14 cellular contexts compared by ENCODE assay signal in the genomic region with DNA sequence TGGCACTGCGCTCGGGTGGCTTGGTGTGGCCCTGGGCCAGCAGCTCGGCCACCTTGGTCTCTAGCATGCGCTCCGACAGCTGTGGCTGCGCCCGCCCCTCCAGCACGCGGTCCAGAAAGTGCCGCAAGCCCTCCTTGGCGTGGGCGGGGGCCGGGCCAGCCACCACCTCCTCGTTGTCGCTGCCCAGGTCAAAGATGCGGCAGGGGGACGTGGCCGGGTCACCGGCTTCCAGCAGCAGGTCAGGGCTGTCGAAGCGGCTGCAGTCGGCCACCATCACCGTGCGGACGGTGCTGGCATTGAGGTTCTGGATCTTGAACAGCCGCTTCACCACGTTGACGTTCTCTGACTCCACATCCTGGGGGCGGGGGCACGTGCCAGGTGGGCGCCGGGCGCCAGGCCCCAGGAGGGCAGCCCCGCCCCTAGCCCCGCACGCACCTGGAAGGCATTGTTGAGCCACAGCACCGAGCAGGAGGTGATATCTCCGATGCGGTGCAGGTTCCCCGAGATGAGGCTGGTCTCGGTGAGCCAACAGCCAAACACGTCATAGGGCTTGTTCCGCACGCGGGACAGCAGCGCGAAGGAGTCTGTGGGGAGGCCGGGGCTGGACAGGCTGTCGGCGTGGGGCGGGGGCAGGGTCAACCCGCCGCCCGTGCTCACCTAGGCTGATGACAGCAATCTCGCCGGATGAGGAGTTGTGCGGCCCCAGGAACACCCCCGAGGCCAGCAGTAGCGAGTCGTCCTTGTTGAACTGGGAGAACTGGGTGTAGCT. TPM values are rescaled to one million over a fixed set of nuclear protein-coding genes. Genes with fewer than 3 reads are reported as not detected.
DNase-seq lines count a peak whose midpoint lies in the region; ATAC-seq and TF ChIP-seq lines count a peak whose summit lies in the region.
"Had no signal": no experiment of that assay in that cellular context is flagged by ENCODE, and none has a peak within 500 bp of the region (broad histone marks: within the 10 kb centered on the region; RNA-seq: fewer than 3 reads in every experiment).

No MANE protein-coding gene starts in this region.

- peaks cover 0 to 17% of the 10 kb centered on the region in 2 experiments; a peak in 1 of 4 replicates for H3K4me1 ChIP-seq in SK-N-SH (ENCODE audit: control insufficient read depth in 1 of 2, insufficient read depth in 2 of 2, low read depth in 1 of 2, low read length in 1 of 2)
- H3K4me1 ChIP-seq in fibroblast of lung (ENCODE audit: control insufficient read depth, extremely low read depth, insufficient read depth, low read length) = peaks cover 2% of the 10 kb centered on the region
- H3K4me1 ChIP-seq in gastrocnemius medialis = peaks cover 24 to 54% of the 10 kb centered on the region in 2 donors
- H3K4me1 ChIP-seq in prostate gland (replicated peaks) = no peaks in the 10 kb centered on the region

- H3K9me2 ChIP-seq in SK-N-SH = no peaks in the 10 kb centered on the region

- H3K4me2 ChIP-seq in SK-N-SH = peak overlapping the region; percentile 96; the same call in 1 of the 2 replicates
- peak overlapping the region; percentile 88 for H3K4me2 ChIP-seq in fibroblast of lung (ENCODE audit: extremely low read depth, insufficient read depth, low read length)

- no peak for ATAC-seq in SK-N-SH treated with all-trans-retinoic acid at 6 μM for 48 hours
- ATAC-seq in gastrocnemius medialis = no peak
- no peak for ATAC-seq in GM21723 (IDR thresholded peaks at IDR 0.05; ENCODE audit: unreplicated experiment)

- H3K4me3 ChIP-seq in SK-N-SH (ENCODE audit: low read depth in 2 of 2, low read length in 1 of 2) = no peak overlapping the region
- H3K4me3 ChIP-seq in fibroblast of lung (replicated peaks in 1 of 4; ENCODE audit: control extremely low read depth in 1 of 4, insufficient read depth in 1 of 4, low read depth in 3 of 4, low read length in 4 of 4) = peak overlapping the region in 1 of 4 experiments; percentile 83
- peak overlapping the region in 3 of 4 donors; percentile 79 to 96 (median 95) for H3K4me3 ChIP-seq in gastrocnemius medialis
- H3K4me3 ChIP-seq in prostate gland = no peak overlapping the region

- no peak overlapping the region for H3K9ac ChIP-seq in SK-N-SH
- peak overlapping the region; percentile 7 for H3K9ac ChIP-seq in fibroblast of lung (ENCODE audit: insufficient read depth, low read length)

- H3K27me3 ChIP-seq in SK-N-SH (ENCODE audit: insufficient read depth) (no peaks in the 10 kb centered on the region), fibroblast of lung (ENCODE audit: control insufficient read depth, insufficient read depth, low read length) (no peaks in the 10 kb centered on the region), gastrocnemius medialis (no peaks in the 10 kb centered on the region), prostate gland (replicated peaks; ENCODE audit: insufficient read depth) (no peaks in the 10 kb centered on the region)

- H4K20me1 ChIP-seq in SK-N-SH (ENCODE audit: insufficient read depth) (peaks cover 13% of the 10 kb centered on the region), fibroblast of lung (ENCODE audit: control insufficient read depth, extremely low read depth, insufficient read depth, low read length) (no peaks in the 10 kb centered on the region)

- TF ChIP-seq POLR2A in gastrocnemius medialis (IDR thresholded peaks at IDR 0.05) (no peak), prostate gland (IDR thresholded peaks at IDR 0.05) (no peak)

- in situ Hi-C loops in gastrocnemius medialis (cut with MboI; ENCODE audit: low sequenced_read_pairs in 4 of 4) = loop anchor here in 2 of 4 donors (10.0 to 25.0 kb wide), 2 partner anchors 93 to 155 kb away; a partner anchor contains a TSS

- TF ChIP-seq RAD21 in SK-N-SH (IDR thresholded peaks at IDR 0.05; ENCODE audit: low read length) = no peak

- peaks cover 10 to 38% of the 10 kb centered on the region in 2 experiments for H3K36me3 ChIP-seq in SK-N-SH (replicated peaks in 1 of 2; ENCODE audit: control insufficient read depth in 1 of 2, insufficient read depth in 2 of 2, low read length in 1 of 2)
- peaks cover 38% of the 10 kb centered on the region for H3K36me3 ChIP-seq in fibroblast of lung (ENCODE audit: control insufficient read depth, insufficient read depth, low read length)
- H3K36me3 ChIP-seq in gastrocnemius medialis = peaks cover 0 to 28% of the 10 kb centered on the region in 2 donors
- peaks cover 21 to 26% of the 10 kb centered on the region in 2 donors for H3K36me3 ChIP-seq in prostate gland

- no peak overlapping the region; a peak in 1 of 4 replicates for H3K27ac ChIP-seq in SK-N-SH (ENCODE audit: low read depth in 2 of 2, low read length in 1 of 2)
- H3K27ac ChIP-seq in RWPE1 = peak overlapping the region; percentile 89
- H3K27ac ChIP-seq in fibroblast of lung (ENCODE audit: insufficient read depth, low read length) = no peak overlapping the region
- peak overlapping the region; percentile 92 to 97 (median 96) for H3K27ac ChIP-seq in gastrocnemius medialis
- H3K27ac ChIP-seq in prostate gland = no peak overlapping the region

- 93% methylated on average over 25 of the region's 60 CpGs for WGBS in SK-N-SH (ENCODE audit: low lambda C conversion rate)
- WGBS in prostate gland = 85% methylated on average over 33 of the region's 60 CpGs

- H3K79me2 ChIP-seq in SK-N-SH (ENCODE audit: insufficient read depth) = peaks cover 28% of the 10 kb centered on the region
- peaks cover 23% of the 10 kb centered on the region for H3K79me2 ChIP-seq in fibroblast of lung (ENCODE audit: control insufficient read depth, insufficient read depth, low read length)

- intact Hi-C loops in gastrocnemius medialis (cut with DNase I; ENCODE audit: low total_unique reads) = loop anchor here (5.0 kb wide), 2 partner anchors 55 to 255 kb away; a partner anchor contains a TSS
- intact Hi-C loops in prostate gland (cut with DNase I) = no loop called here

- DNase-seq in SK-N-SH (no peak), RWPE1 (ENCODE audit: low spot score) (no peak), fibroblast of lung (ENCODE audit: low read depth in 2 of 2) (no peak), gastrocnemius medialis (no peak), EL (no peak), prostate gland (ENCODE audit: low spot score) (no peak)
- DNase-seq: midbrain, SIG-M5 had no signal

- no peak overlapping the region for H2AFZ ChIP-seq in SK-N-SH (ENCODE audit: low read depth)
- no peak overlapping the region for H2AFZ ChIP-seq in fibroblast of lung (ENCODE audit: low read length)

- POLR2A ChIA-PET in SK-N-SH (lab: Yijun Ruan, JAX) (no interaction called here), RWPE1 (lab: Yijun Ruan, JAX; ENCODE audit: low non-redundant PET) (no interaction called here)

- H3F3A ChIP-seq in SK-N-SH (replicated peaks; ENCODE audit: insufficient read depth) = peaks cover 6% of the 10 kb centered on the region

- TF ChIP-seq EP300 in SK-N-SH (IDR thresholded peaks at IDR 0.05; ENCODE audit: borderline replicate concordance in 1 of 2, low read depth in 1 of 2, low read length in 1 of 2) = no peak

- TF ChIP-seq CTCF in SK-N-SH (IDR thresholded peaks at IDR 0.05) = no peak
- no peak for TF ChIP-seq CTCF in RWPE1 (conservative IDR thresholded peaks at IDR 0.05; ENCODE audit: low read depth)
- TF ChIP-seq CTCF in fibroblast of lung (conservative IDR thresholded peaks at IDR 0.05 in 1 of 2, IDR thresholded peaks at IDR 0.05 in 1 of 2; ENCODE audit: low read depth in 1 of 2, low read length in 2 of 2) = no peak
- no peak for TF ChIP-seq CTCF in gastrocnemius medialis (IDR thresholded peaks at IDR 0.05 in 4 of 5, conservative IDR thresholded peaks at IDR 0.05 in 1 of 5)
- TF ChIP-seq CTCF in prostate gland (IDR thresholded peaks at IDR 0.05) = no peak

- H3K9me3 ChIP-seq in SK-N-SH (no peaks in the 10 kb centered on the region), fibroblast of lung (ENCODE audit: control insufficient read depth, insufficient read depth, low read depth, low read length) (no peaks in the 10 kb centered on the region), gastrocnemius medialis (no peaks in the 10 kb centered on the region), prostate gland (no peaks in the 10 kb centered on the region)

- CTCF ChIA-PET in SK-N-SH (lab: Yijun Ruan, JAX) = interaction anchor here (1.5 kb wide), 1 partner anchor 15 kb away, joined by 4 read pairs; no protein-coding TSS in a partner anchor
- CTCF ChIA-PET in RWPE1 (lab: Yijun Ruan, JAX) = interaction anchor here (0.6 to 1.0 kb wide), 4 partner anchors 34 to 87 kb away, joined by 3 to 6 read pairs (median 3); no protein-coding TSS in a partner anchor

RNA-seq across cellular contexts. Expression of a gene that starts 2.2 kb away (rescaled TPM):
- polyA plus RNA-seq in SK-N-SH (2012; rRNA removed) (78.9 and 85.5 TPM in 2 replicates), fibroblast of lung (31.3 and 39.9 TPM in 2 replicates)
- polyA plus RNA-seq in SK-N-SH (2012; cell fraction: cytosol; rRNA removed) = 20.0 and 39.4 TPM in 2 replicates
- 328 and 386 TPM in 2 replicates for polyA plus RNA-seq in SK-N-SH (2012; cell fraction: nucleus; rRNA removed)
- total RNA-seq in fibroblast of lung (136 and 166 TPM in 2 replicates), gastrocnemius medialis (100 to 1,000 TPM; 329 to 469 (median 435) TPM), prostate gland (100 to 1,000 TPM; 199 to 304 TPM)
- polyA plus RNA-seq in fibroblast of lung (2012) = 56.6 and 83.9 TPM in 2 replicates
- 75.4 and 113 TPM in 2 replicates for polyA minus RNA-seq in fibroblast of lung (ENCODE audit: low replicate concordance)

RNA-seq across cellular contexts. Expression of a gene that starts 2.7 kb away (rescaled TPM):
- polyA plus RNA-seq in SK-N-SH (2012; rRNA removed) = 0.28 and 0.49 TPM in 2 replicates
- polyA plus RNA-seq in SK-N-SH (2012; cell fraction: cytosol; rRNA removed) = 0.12 and 0.29 TPM in 2 replicates
- polyA plus RNA-seq in SK-N-SH (2012; cell fraction: nucleus; rRNA removed) = 5.5 and 7.4 TPM in 2 replicates
- 1.2 TPM in 1 of 2 replicates, not detected in the other for total RNA-seq in fibroblast of lung
- polyA plus RNA-seq in fibroblast of lung = 0.40 TPM in 1 of 2 replicates, not detected in the other
- polyA plus RNA-seq in fibroblast of lung (2012) = 0.31 TPM in 1 of 2 replicates, not detected in the other
- polyA minus RNA-seq in fibroblast of lung (ENCODE audit: low replicate concordance) = not detected in 2 replicates
- total RNA-seq in gastrocnemius medialis = 1 to 10 TPM in 2 of 4 donors, not detected in 2; 1.7 to 5.2 TPM
- not detected for total RNA-seq in prostate gland
- total RNA-seq: A172, cerebellum, glomerular endothelial cell had no signal

RNA-seq across cellular contexts. Expression of a gene that starts 9.8 kb away (rescaled TPM):
- polyA plus RNA-seq in SK-N-SH (2012; rRNA removed) (0.87 and 1.1 TPM in 2 replicates), fibroblast of lung (0.02 TPM in 1 of 2 replicates, not detected in the other)
- 0.09 and 0.15 TPM in 2 replicates for polyA plus RNA-seq in SK-N-SH (2012; cell fraction: cytosol; rRNA removed)
- 6.2 and 6.8 TPM in 2 replicates for polyA plus RNA-seq in SK-N-SH (2012; cell fraction: nucleus; rRNA removed)
- total RNA-seq in fibroblast of lung (0.17 TPM in 1 of 2 replicates, not detected in the other), gastrocnemius medialis (not detected), prostate gland (10 to 100 TPM in 1 of 2 donors, 1 to 10 TPM in 1; 4.1 to 13.7 TPM)
- polyA plus RNA-seq in fibroblast of lung (2012) = not detected in 2 replicates
- not detected in 2 replicates for polyA minus RNA-seq in fibroblast of lung (ENCODE audit: low replicate concordance)
- total RNA-seq: glomerular endothelial cell had no signal

RNA-seq across cellular contexts. Expression of a gene that starts 35.0 kb away (rescaled TPM):
- polyA plus RNA-seq in SK-N-SH (2012; rRNA removed) (not detected in 2 replicates), fibroblast of lung (2.0 and 4.9 TPM in 2 replicates)
- polyA plus RNA-seq in SK-N-SH (2012; cell fraction: cytosol; rRNA removed) = not detected in 2 replicates
- polyA plus RNA-seq in SK-N-SH (2012; cell fraction: nucleus; rRNA removed) = 0.46 TPM in 1 of 2 replicates, not detected in the other
- total RNA-seq in fibroblast of lung (89.9 and 90.3 TPM in 2 replicates), gastrocnemius medialis (10 to 100 TPM in 3 of 4 donors, 1 to 10 TPM in 1; 2.3 to 35.2 (median 27.0) TPM), prostate gland (1,000 to 10,000 TPM in 1 of 2 donors, 10 to 100 TPM in 1; 59.4 to 5,242 TPM)
- 9.8 and 13.0 TPM in 2 replicates for polyA plus RNA-seq in fibroblast of lung (2012)
- 0.52 and 1.5 TPM in 2 replicates for polyA minus RNA-seq in fibroblast of lung (ENCODE audit: low replicate concordance)
- total RNA-seq: A172; activated CD8-positive, alpha-beta memory T cell treated with anti-CD3 and anti-CD28 coated beads for 36 hours; glomerular endothelial cell had no signal

RNA-seq across cellular contexts. Expression of a gene that starts 40.5 kb away (rescaled TPM):
- not detected in 2 replicates for polyA plus RNA-seq in SK-N-SH (2012; rRNA removed)
- polyA plus RNA-seq in SK-N-SH (2012; cell fraction: cytosol; rRNA removed) = not detected in 2 replicates
- polyA plus RNA-seq in SK-N-SH (2012; cell fraction: nucleus; rRNA removed) = 0.02 and 0.06 TPM in 2 replicates
- 3.3 and 6.3 TPM in 2 replicates for total RNA-seq in fibroblast of lung
- 0.75 and 1.4 TPM in 2 replicates for polyA plus RNA-seq in fibroblast of lung
- 0.28 and 0.51 TPM in 2 replicates for polyA plus RNA-seq in fibroblast of lung (2012)
- 3.3 TPM in 1 of 2 replicates, not detected in the other for polyA minus RNA-seq in fibroblast of lung (ENCODE audit: low replicate concordance)
- total RNA-seq in gastrocnemius medialis = under 1 TPM in 1 of 4 donors, not detected in 3; 0.10 TPM
- total RNA-seq in prostate gland = 10 to 100 TPM in 1 of 2 donors, under 1 TPM in 1; 0.41 to 22.5 TPM
- total RNA-seq: A172, glomerular endothelial cell had no signal

Comparison
In these comparisons a context has a peak if more than half of its experiments do, and no peak if none do; other contexts are left out.
1. H3K27ac ChIP-seq: peak in RWPE1 (single experiment) and gastrocnemius medialis (4 of 4); none in SK-N-SH (0 of 2), fibroblast of lung (single experiment) and prostate gland (0 of 2).
2. H3K4me3 ChIP-seq: peak in gastrocnemius medialis (3 of 4); none in SK-N-SH (0 of 2) and prostate gland (0 of 2).